In genomic region chr4:75302648-75303047, GRCh38 we compare ENCODE assay signal across 23 cellular contexts.
DNase-seq lines count a peak whose midpoint lies in the region; ATAC-seq, FAIRE-seq and TF ChIP-seq lines count a peak whose summit lies in the region.
"Had no signal": no experiment of that assay in that cellular context is flagged by ENCODE, and none has a peak within 500 bp of the region (broad histone marks: within the 10 kb centered on the region; RNA-seq: fewer than 3 reads in every experiment).

No MANE protein-coding gene starts in this region.

- H2AFZ ChIP-seq in mammary epithelial cell (ENCODE audit: low read depth, low read length) (no peak overlapping the region), OCI-LY3 (ENCODE audit: low read depth, low read length) (peak overlapping the region; percentile 35; the same call in 1 of the 2 replicates)

- no peak overlapping the region for H3K27ac Mint-ChIP-seq in MCF 10A (ENCODE audit: low read depth, unreplicated experiment)
- H3K27ac Mint-ChIP-seq: CD8-positive, alpha-beta T cell had no signal

- BruUV-seq in MCF 10A (replicated peaks; lab: Mats Ljungman, UMichigan) (no TSS peak), mammary epithelial cell (replicated peaks; lab: Mats Ljungman, UMichigan) (no TSS peak)

- no peak overlapping the region for H3K4me2 ChIP-seq in mammary epithelial cell (ENCODE audit: insufficient read depth, low read depth, low read length)
- H3K4me2 ChIP-seq in OCI-LY3 (ENCODE audit: low read length), result peak overlapping the region; percentile 42
- H3K4me2 ChIP-seq: A549, BLaER1 had no signal

- no peaks in the 10 kb centered on the region for H3K79me2 ChIP-seq in mammary epithelial cell (ENCODE audit: insufficient read depth, low read length)
- H3K79me2 ChIP-seq in OCI-LY3 (ENCODE audit: low read length), result no peaks in the 10 kb centered on the region

- H3K27ac ChIP-seq in mammary epithelial cell (ENCODE audit: insufficient read depth, low read depth, low read length) (no peak overlapping the region), OCI-LY3 (ENCODE audit: low read length) (peak overlapping the region; percentile 19)
- H3K27ac ChIP-seq: A549, BLaER1, HL-60, Peyer's patch, SK-N-MC had no signal

- POLR2A ChIA-PET in MCF 10A (lab: Yijun Ruan, JAX), result no interaction called here

- no peak for ATAC-seq in HG03108 (IDR thresholded peaks at IDR 0.05; ENCODE audit: unreplicated experiment)
- ATAC-seq: A549; CD8-positive, alpha-beta T cell had no signal

- TF ChIP-seq CTCF in MCF 10A (IDR thresholded peaks at IDR 0.05; ENCODE audit: unreplicated experiment) (no peak), mammary epithelial cell (conservative IDR thresholded peaks at IDR 0.05 in 1 of 2, IDR thresholded peaks at IDR 0.05 in 1 of 2; ENCODE audit: extremely low read depth in 1 of 2, insufficient read depth in 1 of 2, low read depth in 1 of 2, low read length in 2 of 2) (no peak), OCI-LY3 (IDR thresholded peaks at IDR 0.05; ENCODE audit: low read depth, low read length) (no peak), bronchial epithelial cell (IDR thresholded peaks at IDR 0.05; ENCODE audit: insufficient read depth, low read length, severe bottlenecking) (no peak)

- H3K4me3 ChIP-seq in mammary epithelial cell (replicated peaks in 1 of 3; ENCODE audit: insufficient read depth in 1 of 3, low read depth in 2 of 3, low read length in 3 of 3) (no peak overlapping the region), OCI-LY3 (ENCODE audit: low read length) (0 out of 2 replicates have a peak overlapping the region, but pooled peaks have one; percentile 6), bronchial epithelial cell (ENCODE audit: low read depth, low read length) (no peak overlapping the region)
- H3K4me3 ChIP-seq: A549, BLaER1, Peyer's patch, SK-N-MC had no signal

- H3K4me1 ChIP-seq in mammary epithelial cell (ENCODE audit: insufficient read depth, low read length), result no peaks in the 10 kb centered on the region
- H3K4me1 ChIP-seq in OCI-LY3 (ENCODE audit: low read length), result peaks cover 13% of the 10 kb centered on the region
- H3K4me1 ChIP-seq: A549, BLaER1, Peyer's patch had no signal

- H3K27me3 Mint-ChIP-seq in MCF 10A (ENCODE audit: insufficient read depth, unreplicated experiment), result peaks cover 13% of the 10 kb centered on the region

- no peaks in the 10 kb centered on the region for H3K9me3 ChIP-seq in mammary epithelial cell (replicated peaks; ENCODE audit: insufficient read depth, low read length)
- no peaks in the 10 kb centered on the region for H3K9me3 ChIP-seq in OCI-LY3 (ENCODE audit: insufficient read depth, low read length)
- H3K9me3 ChIP-seq: A549, Peyer's patch had no signal

- peaks cover 15% of the 10 kb centered on the region for H3K9me3 Mint-ChIP-seq in MCF 10A (ENCODE audit: unreplicated experiment)

- H3K27me3 ChIP-seq in mammary epithelial cell (ENCODE audit: insufficient read depth, low read length) (peaks cover 5% of the 10 kb centered on the region), OCI-LY3 (ENCODE audit: low read depth, low read length) (no peaks in the 10 kb centered on the region), bronchial epithelial cell (ENCODE audit: control insufficient read depth, insufficient read depth, low read length) (no peaks in the 10 kb centered on the region)
- H3K27me3 ChIP-seq: BLaER1, Peyer's patch had no signal

- no peaks in the 10 kb centered on the region for H3K4me1 Mint-ChIP-seq in MCF 10A (ENCODE audit: insufficient read depth, unreplicated experiment)

- DNase-seq in MCF 10A (ENCODE audit: unreplicated experiment) (peak; percentile 6), mammary epithelial cell (no peak), bronchial epithelial cell (ENCODE audit: low read depth) (peak; percentile 17), Ammon's horn (ENCODE audit: low spot score) (no peak), NCI-H82 treated with DMSO at 0.1 percent for 48 hours (lab: John Stamatoyannopoulos, UW; ENCODE audit: unreplicated experiment) (no peak)
- DNase-seq: Calu3; CD8-positive, alpha-beta T cell; GF-D8; IMR-90; NCI-H1417 treated with DMSO at 0.1 percent for 48 hours; NCI-H1930; NCI-H446; NCI-H69; Peyer's patch; T-helper 1 cell; T-helper 9 cell had no signal

- dilution Hi-C loops in mammary epithelial cell (cut with HindIII; ENCODE audit: low sequenced_read_pairs), result no loop called here

- in situ Hi-C loops in mammary epithelial cell (cut with MboI; ENCODE audit: low sequenced_read_pairs in 2 of 2), result no loop called here

- CTCF ChIA-PET in MCF 10A (lab: Yijun Ruan, JAX) (interaction anchor here (3.0 kb wide), 1 partner anchor 12 kb away, joined by 12 read pairs; no protein-coding TSS in a partner anchor), mammary epithelial cell (lab: Charles Lee; ENCODE audit: low non-redundant PET) (no interaction called here)

- no peak overlapping the region for H3K9ac ChIP-seq in mammary epithelial cell (ENCODE audit: insufficient read depth, low read length)
- peak overlapping the region; percentile 15; the same call in 1 of the 2 replicates for H3K9ac ChIP-seq in OCI-LY3 (ENCODE audit: low read length)
- H3K9ac ChIP-seq: BLaER1 had no signal

- no peak overlapping the region for H3K4me3 Mint-ChIP-seq in MCF 10A (ENCODE audit: unreplicated experiment)
- H3K4me3 Mint-ChIP-seq: CD8-positive, alpha-beta T cell had no signal

- 7% methylated on average over 2 of the region's 2 CpGs for WGBS in mammary epithelial cell (ENCODE audit: low coverage, missing lambda C conversion rate)

- H3K36me3 ChIP-seq in mammary epithelial cell (ENCODE audit: insufficient read depth, low read length) (no peaks in the 10 kb centered on the region), OCI-LY3 (replicated peaks; ENCODE audit: low read depth, low read length) (no peaks in the 10 kb centered on the region), bronchial epithelial cell (ENCODE audit: control insufficient read depth, insufficient read depth, low read length) (no peaks in the 10 kb centered on the region)
- H3K36me3 ChIP-seq: BLaER1, Peyer's patch had no signal

- FAIRE-seq in bronchial epithelial cell (lab: Jason Lieb, UNC), result no peak
- FAIRE-seq: A549, H54 had no signal

- intact Hi-C loops in MCF 10A (cut with micrococcal nuclease), result no loop called here
- intact Hi-C loops in mammary epithelial cell (cut with micrococcal nuclease), result no loop called here

- no peaks in the 10 kb centered on the region for H3K36me3 Mint-ChIP-seq in MCF 10A (ENCODE audit: insufficient read depth, unreplicated experiment)
- H3K36me3 Mint-ChIP-seq: CD8-positive, alpha-beta T cell had no signal

- H4K20me1 ChIP-seq in mammary epithelial cell (ENCODE audit: insufficient read depth, low read length) (no peaks in the 10 kb centered on the region), OCI-LY3 (ENCODE audit: insufficient read depth, low read length) (no peaks in the 10 kb centered on the region)
- H4K20me1 ChIP-seq: BLaER1 had no signal

Comparison
In these comparisons a context has a peak if more than half of its experiments do, and no peak if none do; other contexts are left out.
1. DNase-seq: peak in MCF 10A (single experiment) and bronchial epithelial cell (single experiment); none in mammary epithelial cell (single experiment), Ammon's horn (single experiment) and NCI-H82 treated with DMSO at 0.1 percent for 48 hours (single experiment).